8 cellular contexts compared by ENCODE assay signal in genomic region chr16:23509763-23510153, GRCh38. TPM values are rescaled to one million over a fixed set of nuclear protein-coding genes. Genes with fewer than 3 reads are reported as not detected.
DNase-seq lines count a peak whose midpoint lies in the region; FAIRE-seq and TF ChIP-seq lines count a peak whose summit lies in the region.

No MANE protein-coding gene starts in this region.

- H3K9me3 ChIP-seq in endodermal cell (ENCODE audit: control insufficient read depth, low read length), result no peaks in the 10 kb centered on the region
- no peaks in the 10 kb centered on the region for H3K9me3 ChIP-seq in mucosa of stomach (ENCODE audit: control insufficient read depth, low read length)

- H3K27me3 Mint-ChIP-seq in endodermal cell (ENCODE audit: insufficient read depth), result peaks cover 6% of the 10 kb centered on the region

- peak overlapping the region; percentile 93 for H3K27ac Mint-ChIP-seq in endodermal cell

- peak overlapping the region; percentile 78 for H3K4me3 Mint-ChIP-seq in endodermal cell

- no peaks in the 10 kb centered on the region for H3K9me3 Mint-ChIP-seq in endodermal cell

- H3K4me1 ChIP-seq in endodermal cell (ENCODE audit: control insufficient read depth, insufficient read depth, low read length), result peaks cover 6% of the 10 kb centered on the region
- peaks cover 21% of the 10 kb centered on the region for H3K4me1 ChIP-seq in mucosa of stomach (ENCODE audit: control insufficient read depth, insufficient read depth, low read length)

- no peak for FAIRE-seq in urothelium cell line (lab: Jason Lieb, UNC)

- peak overlapping the region; percentile 49 for H3K27ac ChIP-seq in endodermal cell (ENCODE audit: low read depth, low read length)

- 0% methylated on average over 1 to 15 of the region's 17 CpGs for WGBS in endodermal cell (ENCODE audit: insufficient coverage in 1 of 2, insufficient read length in 1 of 2), 2 experiments

- H3K36me3 ChIP-seq in endodermal cell (ENCODE audit: control insufficient read depth, insufficient read depth, low read length), result peaks cover 8% of the 10 kb centered on the region
- no peaks in the 10 kb centered on the region for H3K36me3 ChIP-seq in mucosa of stomach (ENCODE audit: control insufficient read depth, insufficient read depth, low read length)

- H3K9ac ChIP-seq in endodermal cell (ENCODE audit: extremely low read depth, low read length, poor library complexity, severe bottlenecking), result peak overlapping the region; percentile 80
- H3K9ac ChIP-seq in mucosa of stomach (ENCODE audit: low read length), result peak overlapping the region; percentile 71

- peaks cover 14% of the 10 kb centered on the region for H3K36me3 Mint-ChIP-seq in endodermal cell (ENCODE audit: low read depth)

- no peak for TF ChIP-seq CTCF in WI38 (IDR thresholded peaks at IDR 0.05; ENCODE audit: low read depth, low read length)
- no peak for TF ChIP-seq CTCF in endodermal cell (conservative IDR thresholded peaks at IDR 0.05)

- no peaks in the 10 kb centered on the region for H3K27me3 ChIP-seq in endodermal cell (ENCODE audit: control insufficient read depth, insufficient read depth, low read length, poor library complexity, severe bottlenecking)
- H3K27me3 ChIP-seq in mucosa of stomach (ENCODE audit: control insufficient read depth, insufficient read depth, low read length), result no peaks in the 10 kb centered on the region

- DNase-seq in NCI-H1417 (lab: John Stamatoyannopoulos, UW), result peak; percentile 2 to 60 (median 47)
- no peak for DNase-seq in NCI-H1417 treated with DMSO at 0.1 percent for 48 hours (lab: John Stamatoyannopoulos, UW)
- DNase-seq in HS-27A (ENCODE audit: low read depth), result peak; percentile 17
- DNase-seq in endodermal cell, result peak; percentile 66
- DNase-seq in urothelium cell line (ENCODE audit: low spot score), result peak; percentile 19
- DNase-seq in NCI-H2029 (lab: John Stamatoyannopoulos, UW), result no peak

- H3K4me3 ChIP-seq in WI38 (ENCODE audit: low read depth, low read length) (peak overlapping the region; percentile 67), endodermal cell (ENCODE audit: low read length) (peak overlapping the region; percentile 98), mucosa of stomach (ENCODE audit: low read length) (no peak overlapping the region)

- peaks cover 28% of the 10 kb centered on the region for H3K4me1 Mint-ChIP-seq in endodermal cell

RNA-seq across cellular contexts. Expression of gene GGA2, which starts 0.5 kb away (rescaled TPM):
- 100 to 1,000 TPM in 1 of 2 donors, 10 to 100 TPM in 1; 99.4 to 116 TPM for total RNA-seq in endodermal cell
- 72.5 TPM for polyA plus RNA-seq in endodermal cell (2013, experiment 1 of 2)
- polyA plus RNA-seq in endodermal cell (2013, experiment 2 of 2), result 57.7 TPM

RNA-seq across cellular contexts. Expression of gene EARS2, which starts 47.4 kb away (rescaled TPM):
- total RNA-seq in endodermal cell, result 10 to 100 TPM; 32.0 to 36.1 TPM
- polyA plus RNA-seq in endodermal cell (2013, experiment 1 of 2), result 29.1 TPM
- polyA plus RNA-seq in endodermal cell (2013, experiment 2 of 2), result 21.1 TPM

RNA-seq across cellular contexts. Expression of gene UBFD1, which starts 47.8 kb away (rescaled TPM):
- total RNA-seq in endodermal cell, result 100 to 1,000 TPM; 105 to 113 TPM
- 59.4 TPM for polyA plus RNA-seq in endodermal cell (2013, experiment 1 of 2)
- polyA plus RNA-seq in endodermal cell (2013, experiment 2 of 2), result 54.8 TPM

RNA-seq across cellular contexts. Expression of gene COG7, which starts 56.8 kb away (rescaled TPM):
- total RNA-seq in endodermal cell, result 10 to 100 TPM; 19.9 to 31.3 TPM
- 26.4 TPM for polyA plus RNA-seq in endodermal cell (2013, experiment 1 of 2)
- polyA plus RNA-seq in endodermal cell (2013, experiment 2 of 2), result 20.0 TPM

Comparison
In these comparisons a context has a peak if more than half of its experiments do, and no peak if none do; other contexts are left out.
1. DNase-seq: peak in NCI-H1417 (3 of 3), HS-27A (single experiment), endodermal cell (single experiment) and urothelium cell line (single experiment); none in NCI-H1417 treated with DMSO at 0.1 percent for 48 hours (single experiment) and NCI-H2029 (single experiment).